Comparison of ENCODE assay signal across 8 cellular contexts in genomic region chr6:32129297-32130088, GRCh38. TPM values are rescaled to one million over a fixed set of nuclear protein-coding genes. Genes with fewer than 3 reads are reported as not detected.
DNase-seq lines count a peak whose midpoint lies in the region; ATAC-seq, FAIRE-seq and TF ChIP-seq lines count a peak whose summit lies in the region.

No MANE protein-coding gene starts in this region.

- peak overlapping the region; percentile 83 for H3K9ac ChIP-seq in SK-N-SH

- DNase-seq in T-helper 1 cell (no peak), SK-N-SH (no peak), fibroblast of mammary gland (ENCODE audit: low read depth) (no peak), pancreas (peak in 2 of 6 donors; percentile 36 to 45), epidermal melanocyte (ENCODE audit: insufficient read length, low spot score) (no peak), GM03348 (ENCODE audit: low spot score) (no peak), NOMO-1 (lab: John Stamatoyannopoulos, UW; ENCODE audit: unreplicated experiment in 2 of 2) (no peak)

- TF ChIP-seq RAD21 in SK-N-SH (IDR thresholded peaks at IDR 0.05; ENCODE audit: low read length): no peak

- CTCF ChIA-PET in SK-N-SH (lab: Yijun Ruan, JAX): interaction anchor here (0.6 to 6.2 kb wide), 9 partner anchors 12 to 171 kb away, joined by 3 to 43 read pairs (median 5); partner anchors contain the start of gene TNXB

- no peaks in the 10 kb centered on the region for H3K27me3 ChIP-seq in SK-N-SH (ENCODE audit: insufficient read depth)
- H3K27me3 ChIP-seq in pancreas: no peaks in the 10 kb centered on the region

- no peak for TF ChIP-seq CTCF in SK-N-SH (IDR thresholded peaks at IDR 0.05)
- TF ChIP-seq CTCF in fibroblast of mammary gland (conservative IDR thresholded peaks at IDR 0.05; ENCODE audit: control insufficient read depth, insufficient read depth, low read depth, low read length): no peak
- no peak for TF ChIP-seq CTCF in pancreas (IDR thresholded peaks at IDR 0.05)

- H2AFZ ChIP-seq in SK-N-SH (ENCODE audit: low read depth): peak overlapping the region; percentile 89

- POLR2A ChIA-PET in SK-N-SH (lab: Yijun Ruan, JAX): interaction anchor here (0.9 to 1.9 kb wide), 6 partner anchors 11 to 66 kb away, joined by 3 to 6 read pairs (median 3); partner anchors contain the start of gene AGPAT1

- no peak for FAIRE-seq in pancreas (lab: Jason Lieb, UNC)

- H3K9me3 ChIP-seq in SK-N-SH (no peaks in the 10 kb centered on the region), pancreas (no peaks in the 10 kb centered on the region)

- no peaks in the 10 kb centered on the region for H4K20me1 ChIP-seq in SK-N-SH (ENCODE audit: insufficient read depth)

- H3K79me2 ChIP-seq in SK-N-SH (ENCODE audit: insufficient read depth): peaks cover 33% of the 10 kb centered on the region; the same call in 1 of the 2 replicates

- intact Hi-C loops in pancreas (cut with DNase I): no loop called here

- WGBS in SK-N-SH (ENCODE audit: low lambda C conversion rate): 30% methylated on average over 20 of the region's 22 CpGs
- WGBS in pancreas, 2 donors: 21 to 26% methylated on average over 22 of the region's 22 CpGs

- peaks cover 10% of the 10 kb centered on the region for H3K36me3 Mint-ChIP-seq in T-helper 1 cell treated with Interleukin-12 subunit alpha and Interleukin-12 subunit beta and Interleukin-4 antibody, amounts not matched to agents 30 μg/mL and 1 μg/mL, for 36 hours (ENCODE audit: low read depth)

- peaks cover 33% of the 10 kb centered on the region for H3K4me1 Mint-ChIP-seq in T-helper 1 cell treated with Interleukin-12 subunit alpha and Interleukin-12 subunit beta and Interleukin-4 antibody, amounts not matched to agents 30 μg/mL and 1 μg/mL, for 36 hours (ENCODE audit: low read depth)

- H3K9me2 ChIP-seq in SK-N-SH: no peaks in the 10 kb centered on the region

- H3K36me3 ChIP-seq in SK-N-SH (replicated peaks in 1 of 2; ENCODE audit: control insufficient read depth in 1 of 2, insufficient read depth in 2 of 2, low read length in 1 of 2) (peaks cover 9 to 10% of the 10 kb centered on the region in 2 experiments), pancreas (peaks cover 0 to 11% (median 8%) of the 10 kb centered on the region in 3 donors)

- H3K27me3 Mint-ChIP-seq in T-helper 1 cell treated with Interleukin-12 subunit alpha and Interleukin-12 subunit beta and Interleukin-4 antibody, amounts not matched to agents 30 μg/mL and 1 μg/mL, for 36 hours (ENCODE audit: low read depth): peaks cover 9% of the 10 kb centered on the region

- TF ChIP-seq EP300 in SK-N-SH (IDR thresholded peaks at IDR 0.05; ENCODE audit: borderline replicate concordance in 1 of 2, low read depth in 1 of 2, low read length in 1 of 2): no peak

- peaks cover 5% of the 10 kb centered on the region for H3F3A ChIP-seq in SK-N-SH (replicated peaks; ENCODE audit: insufficient read depth)

- peak overlapping the region; percentile 58 to 97 for H3K4me3 ChIP-seq in SK-N-SH (ENCODE audit: low read depth in 2 of 2, low read length in 1 of 2)
- H3K4me3 ChIP-seq in fibroblast of mammary gland (ENCODE audit: control insufficient read depth, low read depth, low read length): peak overlapping the region; percentile 78
- peak overlapping the region; percentile 18 to 57 (median 56) for H3K4me3 ChIP-seq in pancreas

- H3K27ac ChIP-seq in SK-N-SH (ENCODE audit: low read depth in 2 of 2, low read length in 1 of 2) (peak overlapping the region; percentile 66 to 83), pancreas (peak overlapping the region; percentile 58 to 90 (median 81))

- H3K9me3 Mint-ChIP-seq in T-helper 1 cell treated with Interleukin-12 subunit alpha and Interleukin-12 subunit beta and Interleukin-4 antibody, amounts not matched to agents 30 μg/mL and 1 μg/mL, for 36 hours: no peaks in the 10 kb centered on the region

- H3K4me3 Mint-ChIP-seq in T-helper 1 cell treated with Interleukin-12 subunit alpha and Interleukin-12 subunit beta and Interleukin-4 antibody, amounts not matched to agents 30 μg/mL and 1 μg/mL, for 36 hours: peak overlapping the region; percentile 95

- ATAC-seq in pancreas: peak; percentile 60 to 74 (median 70)

- H3K27ac Mint-ChIP-seq in T-helper 1 cell treated with Interleukin-12 subunit alpha and Interleukin-12 subunit beta and Interleukin-4 antibody, amounts not matched to agents 30 μg/mL and 1 μg/mL, for 36 hours: peak overlapping the region; percentile 93

- H3K4me1 ChIP-seq in SK-N-SH (ENCODE audit: control insufficient read depth in 1 of 2, insufficient read depth in 2 of 2, low read depth in 1 of 2, low read length in 1 of 2) (peaks cover 18 to 22% of the 10 kb centered on the region in 2 experiments; a peak in 3 of 4 replicates), pancreas (peaks cover 8 to 18% (median 15%) of the 10 kb centered on the region in 3 donors)

- H3K4me2 ChIP-seq in SK-N-SH: peak overlapping the region; percentile 98

TF ChIP-seq in SK-N-SH, 30 proteins besides CTCF, POLR2A, EP300 and RAD21:
- TF ChIP-seq NFIC (IDR thresholded peaks at IDR 0.05; ENCODE audit: borderline replicate concordance) (peak; percentile 86), USF2 (IDR thresholded peaks at IDR 0.05; ENCODE audit: borderline replicate concordance, low read depth, low read length) (no peak)

RNA-seq across cellular contexts. Expression of gene FKBPL, which starts 0.6 kb away (rescaled TPM):
- polyA plus RNA-seq in SK-N-SH (2012; rRNA removed): 2.7 and 3.5 TPM in 2 replicates
- 2.4 and 2.6 TPM in 2 replicates for polyA plus RNA-seq in SK-N-SH (2012; cell fraction: cytosol; rRNA removed)
- 2.9 and 3.3 TPM in 2 replicates for polyA plus RNA-seq in SK-N-SH (2012; cell fraction: nucleus; rRNA removed)
- 1 to 10 TPM; 2.0 to 4.7 (median 3.3) TPM for total RNA-seq in pancreas
- polyA plus RNA-seq in pancreas: 1 to 10 TPM; 5.0 to 5.9 TPM

RNA-seq across cellular contexts. Expression of gene ATF6B, which starts 1.4 kb away (rescaled TPM):
- polyA plus RNA-seq in SK-N-SH (2012; rRNA removed): 61.3 and 73.0 TPM in 2 replicates
- 24.6 and 34.3 TPM in 2 replicates for polyA plus RNA-seq in SK-N-SH (2012; cell fraction: cytosol; rRNA removed)
- 148 and 162 TPM in 2 replicates for polyA plus RNA-seq in SK-N-SH (2012; cell fraction: nucleus; rRNA removed)
- total RNA-seq in pancreas: 10 to 100 TPM; 30.2 to 56.5 (median 36.3) TPM
- polyA plus RNA-seq in pancreas: 10 to 100 TPM; 54.0 to 68.0 TPM

RNA-seq across cellular contexts. Expression of gene TNXB, which starts 20.4 kb away (rescaled TPM):
- polyA plus RNA-seq in SK-N-SH (2012; rRNA removed) (0.48 and 0.55 TPM in 2 replicates), pancreas (10 to 100 TPM; 13.1 to 18.6 TPM)
- polyA plus RNA-seq in SK-N-SH (2012; cell fraction: cytosol; rRNA removed): 0.07 and 0.13 TPM in 2 replicates
- 1.5 and 1.7 TPM in 2 replicates for polyA plus RNA-seq in SK-N-SH (2012; cell fraction: nucleus; rRNA removed)
- 10 to 100 TPM in 2 of 6 donors, 1 to 10 TPM in 4; 5.2 to 15.2 (median 7.1) TPM for total RNA-seq in pancreas

RNA-seq across cellular contexts. Expression of gene PRRT1, which starts 22.2 kb away (rescaled TPM):
- 1.2 and 1.5 TPM in 2 replicates for polyA plus RNA-seq in SK-N-SH (2012; rRNA removed)
- polyA plus RNA-seq in SK-N-SH (2012; cell fraction: cytosol; rRNA removed): 0.72 and 1.2 TPM in 2 replicates
- polyA plus RNA-seq in SK-N-SH (2012; cell fraction: nucleus; rRNA removed): 9.8 and 14.4 TPM in 2 replicates
- under 1 TPM; 0.08 to 0.69 (median 0.37) TPM for total RNA-seq in pancreas
- polyA plus RNA-seq in pancreas: 1 to 10 TPM; 3.3 to 5.8 TPM

RNA-seq across cellular contexts. Expression of gene PPT2, which starts 24.4 kb away (rescaled TPM):
- polyA plus RNA-seq in SK-N-SH (2012; rRNA removed) (32.7 and 42.1 TPM in 2 replicates), pancreas (10 to 100 TPM in 1 of 2 donors, 1 to 10 TPM in 1; 9.2 to 12.2 TPM)
- 20.3 and 24.4 TPM in 2 replicates for polyA plus RNA-seq in SK-N-SH (2012; cell fraction: cytosol; rRNA removed)
- 62.6 and 76.3 TPM in 2 replicates for polyA plus RNA-seq in SK-N-SH (2012; cell fraction: nucleus; rRNA removed)
- 10 to 100 TPM in 1 of 6 donors, 1 to 10 TPM in 5; 5.6 to 13.9 (median 8.0) TPM for total RNA-seq in pancreas

Comparison
In these comparisons a context has a peak if more than half of its experiments do, and no peak if none do; other contexts are left out.
1. RNA of gene TNXB, which starts 20.4 kb away (polyA plus RNA-seq): 13.1 to 18.6 TPM in pancreas; 0.07 to 1.7 TPM in SK-N-SH; every median in the first group is over 4 times any median in the second.
2. Peak in every context shown above with its lines, with median percentiles within 50 percentile points of each other: H3K4me3 ChIP-seq.